19 cellular contexts compared by ENCODE assay signal in genomic region chr4:39950861-39951481, GRCh38. TPM values are rescaled to one million over a fixed set of nuclear protein-coding genes. Genes with fewer than 3 reads are reported as not detected.
DNase-seq lines count a peak whose midpoint lies in the region; ATAC-seq, FAIRE-seq and TF ChIP-seq lines count a peak whose summit lies in the region.
"Had no signal": no experiment of that assay in that cellular context is flagged by ENCODE, and none has a peak within 500 bp of the region (broad histone marks: within the 10 kb centered on the region; RNA-seq: fewer than 3 reads in every experiment).

No MANE protein-coding gene starts in this region.

- peak overlapping the region; percentile 34 for H3K27ac Mint-ChIP-seq in activated naive CD8-positive, alpha-beta T cell
- no peak overlapping the region for H3K27ac Mint-ChIP-seq in activated naive CD8-positive, alpha-beta T cell treated with anti-CD3 and anti-CD28 coated beads, Interleukin-2, amount 50 U/mL, for 24 hours
- peak overlapping the region in 2 of 3 donors; percentile 9 to 54 for H3K27ac Mint-ChIP-seq in IgD-negative memory B cell
- H3K27ac Mint-ChIP-seq in central memory CD8-positive, alpha-beta T cell (ENCODE audit: low read depth), result peak overlapping the region; percentile 32

- DNase-seq in activated naive CD8-positive, alpha-beta T cell treated with anti-CD3 and anti-CD28 coated beads, Interleukin-2, amount 50 U/mL, for 24 hours, result no peak
- no peak for DNase-seq in central memory CD8-positive, alpha-beta T cell (ENCODE audit: low spot score in 2 of 2)
- DNase-seq in ureter (ENCODE audit: low spot score) (peak; percentile 8), transverse colon (no peak), GM12892 (ENCODE audit: insufficient read length) (no peak)
- DNase-seq: activated CD4-positive, CD25-positive, alpha-beta regulatory T cell treated with anti-CD3 and anti-CD28 coated beads, Interleukin-2, amount 50 U/mL, for 72 hours; activated gamma-delta T cell treated with Interleukin-2 at 50 U/mL for 16 hours; DND-41; esophagus squamous epithelium; NCI-H1092 treated with DMSO at 0.1 percent for 48 hours; NCI-H2081; T1000 had no signal

- no peaks in the 10 kb centered on the region for H3K36me3 ChIP-seq in transverse colon

- no peak for TF ChIP-seq EP300 in transverse colon (IDR thresholded peaks at IDR 0.05; ENCODE audit: low read depth)

- no peak for ATAC-seq in activated naive CD8-positive, alpha-beta T cell treated with anti-CD3 and anti-CD28 coated beads, Interleukin-2, amount 50 U/mL, for 24 hours
- no peak for ATAC-seq in central memory CD8-positive, alpha-beta T cell (replicated peaks; ENCODE audit: extremely low read depth, poor library complexity, severe bottlenecking)
- ATAC-seq in HG02798 (IDR thresholded peaks at IDR 0.05; ENCODE audit: poor library complexity, unreplicated experiment), result no peak

- TF ChIP-seq CTCF in transverse colon (IDR thresholded peaks at IDR 0.05), result no peak

- H3K27me3 Mint-ChIP-seq in activated naive CD8-positive, alpha-beta T cell, result no peaks in the 10 kb centered on the region
- no peaks in the 10 kb centered on the region for H3K27me3 Mint-ChIP-seq in activated naive CD8-positive, alpha-beta T cell treated with anti-CD3 and anti-CD28 coated beads, Interleukin-2, amount 50 U/mL, for 24 hours
- H3K27me3 Mint-ChIP-seq in IgD-negative memory B cell, result no peaks in the 10 kb centered on the region
- H3K27me3 Mint-ChIP-seq in central memory CD8-positive, alpha-beta T cell, result no peaks in the 10 kb centered on the region

- no peak overlapping the region for H3K4me3 Mint-ChIP-seq in activated naive CD8-positive, alpha-beta T cell
- H3K4me3 Mint-ChIP-seq in activated naive CD8-positive, alpha-beta T cell treated with anti-CD3 and anti-CD28 coated beads, Interleukin-2, amount 50 U/mL, for 24 hours, result no peak overlapping the region
- peak overlapping the region in 2 of 4 donors; percentile 48 to 63 for H3K4me3 Mint-ChIP-seq in IgD-negative memory B cell
- no peak overlapping the region for H3K4me3 Mint-ChIP-seq in central memory CD8-positive, alpha-beta T cell
- H3K4me3 Mint-ChIP-seq: neural crest cell had no signal

- no peak overlapping the region for H3K27ac ChIP-seq in transverse colon
- H3K27ac ChIP-seq: esophagus squamous epithelium had no signal

- no peaks in the 10 kb centered on the region for H3K27me3 ChIP-seq in transverse colon
- H3K27me3 ChIP-seq: esophagus squamous epithelium had no signal

- H3K4me3 ChIP-seq in transverse colon, result no peak overlapping the region
- H3K4me3 ChIP-seq: esophagus squamous epithelium had no signal

- H3K36me3 Mint-ChIP-seq in activated naive CD8-positive, alpha-beta T cell, result peaks cover 4% of the 10 kb centered on the region
- H3K36me3 Mint-ChIP-seq in activated naive CD8-positive, alpha-beta T cell treated with anti-CD3 and anti-CD28 coated beads, Interleukin-2, amount 50 U/mL, for 24 hours (ENCODE audit: low read depth), result peaks cover 20% of the 10 kb centered on the region
- H3K36me3 Mint-ChIP-seq in IgD-negative memory B cell, result peaks cover 2% of the 10 kb centered on the region
- peaks cover 5% of the 10 kb centered on the region for H3K36me3 Mint-ChIP-seq in central memory CD8-positive, alpha-beta T cell (ENCODE audit: insufficient read depth)

- no peak for TF ChIP-seq POLR2A in transverse colon (IDR thresholded peaks at IDR 0.05)
- TF ChIP-seq POLR2A in GM12892 (IDR thresholded peaks at IDR 0.05; ENCODE audit: low read depth, low read length), result no peak

- H3K9me3 Mint-ChIP-seq in activated naive CD8-positive, alpha-beta T cell (ENCODE audit: low read depth), result no peaks in the 10 kb centered on the region
- no peaks in the 10 kb centered on the region for H3K9me3 Mint-ChIP-seq in activated naive CD8-positive, alpha-beta T cell treated with anti-CD3 and anti-CD28 coated beads, Interleukin-2, amount 50 U/mL, for 24 hours
- no peaks in the 10 kb centered on the region for H3K9me3 Mint-ChIP-seq in IgD-negative memory B cell
- no peaks in the 10 kb centered on the region for H3K9me3 Mint-ChIP-seq in central memory CD8-positive, alpha-beta T cell
- H3K9me3 Mint-ChIP-seq: neural crest cell had no signal

- no peak for FAIRE-seq in GM12892 (lab: Jason Lieb, UNC)
- FAIRE-seq: H54, HTR-8/SVneo, RCC 7860 had no signal

- peaks cover 0 to 16% (median 8%) of the 10 kb centered on the region in 4 donors for H3K4me1 ChIP-seq in transverse colon

- intact Hi-C loops in transverse colon (cut with DNase I; ENCODE audit: low total_unique reads), result no loop called here

- H3K9me3 ChIP-seq in transverse colon, result no peaks in the 10 kb centered on the region
- H3K9me3 ChIP-seq: esophagus squamous epithelium had no signal

- peaks cover 58% of the 10 kb centered on the region for H3K4me1 Mint-ChIP-seq in activated naive CD8-positive, alpha-beta T cell (ENCODE audit: low read depth)
- H3K4me1 Mint-ChIP-seq in activated naive CD8-positive, alpha-beta T cell treated with anti-CD3 and anti-CD28 coated beads, Interleukin-2, amount 50 U/mL, for 24 hours, result peaks cover 50% of the 10 kb centered on the region
- H3K4me1 Mint-ChIP-seq in IgD-negative memory B cell, result peaks cover 29 to 39% (median 37%) of the 10 kb centered on the region in 3 donors
- H3K4me1 Mint-ChIP-seq in central memory CD8-positive, alpha-beta T cell, result peaks cover 61% of the 10 kb centered on the region

- in situ Hi-C loops in transverse colon (cut with MboI; ENCODE audit: low pct_ligation_motif_present in 1 of 4, low pct_unique_long_range_greater_than_20kb in 1 of 4, low sequenced_read_pairs in 3 of 4), result loop anchor here in 1 of 4 donors (25.0 kb wide), 2 partner anchors 264 to 464 kb away; partner anchors contain the start of gene UBE2K

RNA-seq across cellular contexts. Expression of gene PDS5A, which starts 26.7 kb away (rescaled TPM):
- polyA plus RNA-seq in IgD-negative memory B cell, result 35.3 TPM
- total RNA-seq in ureter, result 79.9 TPM
- total RNA-seq in transverse colon, result 10 to 100 TPM; 62.1 to 74.0 (median 68.5) TPM
- polyA plus RNA-seq in GM12892 (2012; ENCODE audit: missing spikeins), result 41.4 TPM
